In genomic region chr17:50055055-50055425, GRCh38 we compare ENCODE assay signal across 8 cellular contexts. TPM values are rescaled to one million over a fixed set of nuclear protein-coding genes. Genes with fewer than 3 reads are reported as not detected.
DNase-seq lines count a peak whose midpoint lies in the region; ATAC-seq, FAIRE-seq and TF ChIP-seq lines count a peak whose summit lies in the region.

No MANE protein-coding gene starts in this region.

- no peak for ATAC-seq in DND-41 (ENCODE audit: insufficient read depth, low read depth)
- no peak for ATAC-seq in activated T-cell treated with anti-CD3 and anti-CD28 coated beads, Interleukin-2, amount 50 U/mL, for 72 hours (replicated peaks in 1 of 2)
- ATAC-seq in pancreas: peak; percentile 66 to 80 (median 69)
- ATAC-seq in GM18907 (IDR thresholded peaks at IDR 0.05; ENCODE audit: unreplicated experiment): no peak

- H3K36me3 ChIP-seq in DND-41 (ENCODE audit: insufficient read depth, low read length): no peaks in the 10 kb centered on the region
- H3K36me3 ChIP-seq in pancreas: no peaks in the 10 kb centered on the region

- H3K36me3 Mint-ChIP-seq in activated T-cell treated with anti-CD3 and anti-CD28 coated beads, Interleukin-2, amount 50 U/mL, for 72 hours (ENCODE audit: insufficient read depth in 2 of 2): peaks cover 0 to 3% of the 10 kb centered on the region in 2 donors
- H3K36me3 Mint-ChIP-seq in glutamatergic neuron (ENCODE audit: unreplicated experiment): no peaks in the 10 kb centered on the region

- intact Hi-C loops in pancreas (cut with DNase I): no loop called here

- no peaks in the 10 kb centered on the region for H3K79me2 ChIP-seq in DND-41 (ENCODE audit: insufficient read depth, low read length)

- no peak for DNase-seq in DND-41
- DNase-seq in NCI-H2029 (lab: John Stamatoyannopoulos, UW): peak; percentile 94
- DNase-seq in activated T-cell treated with anti-CD3 and anti-CD28 coated beads, Interleukin-2, amount 50 U/mL, for 72 hours: no peak
- no peak for DNase-seq in glutamatergic neuron
- DNase-seq in pancreas: peak in 5 of 6 donors; percentile 78 to 87 (median 86)
- no peak for DNase-seq in AG20443 (ENCODE audit: low spot score)
- DNase-seq in T1000 (lab: John Stamatoyannopoulos, UW): no peak

- no peak for FAIRE-seq in pancreas (lab: Jason Lieb, UNC)

- H4K20me1 ChIP-seq in DND-41 (ENCODE audit: insufficient read depth, low read length): peaks cover 25% of the 10 kb centered on the region

- no peak overlapping the region for H3K9ac ChIP-seq in DND-41 (ENCODE audit: low read depth, low read length)

- WGBS in pancreas, 2 donors: 0 to 2% methylated on average over 14 of the region's 14 CpGs

- H3K4me1 ChIP-seq in DND-41 (ENCODE audit: insufficient read depth, low read length) (peaks cover 20% of the 10 kb centered on the region), pancreas (peaks cover 25 to 64% (median 30%) of the 10 kb centered on the region in 3 donors)

- H3K27me3 ChIP-seq in DND-41 (ENCODE audit: insufficient read depth, low read length, poor library complexity) (peaks cover 62% of the 10 kb centered on the region), pancreas (no peaks in the 10 kb centered on the region)

- TF ChIP-seq CTCF in DND-41 (IDR thresholded peaks at IDR 0.05; ENCODE audit: borderline replicate concordance, extremely low read depth, low read length, poor library complexity, severe bottlenecking): no peak
- TF ChIP-seq CTCF in glutamatergic neuron (IDR thresholded peaks at IDR 0.05; ENCODE audit: partially characterized antibody, unreplicated experiment): no peak
- TF ChIP-seq CTCF in pancreas (IDR thresholded peaks at IDR 0.05): no peak

- peaks cover 46% of the 10 kb centered on the region for H3K4me1 Mint-ChIP-seq in activated T-cell treated with anti-CD3 and anti-CD28 coated beads, Interleukin-2, amount 50 U/mL, for 72 hours (ENCODE audit: low read depth)
- H3K4me1 Mint-ChIP-seq in glutamatergic neuron (ENCODE audit: low read depth, unreplicated experiment): peaks cover 33% of the 10 kb centered on the region

- H3K9me3 ChIP-seq in DND-41 (ENCODE audit: insufficient read depth, low read length, severe bottlenecking) (no peaks in the 10 kb centered on the region), pancreas (no peaks in the 10 kb centered on the region)

- no peaks in the 10 kb centered on the region for H3K9me3 Mint-ChIP-seq in activated T-cell treated with anti-CD3 and anti-CD28 coated beads, Interleukin-2, amount 50 U/mL, for 72 hours
- H3K9me3 Mint-ChIP-seq in glutamatergic neuron (ENCODE audit: unreplicated experiment): peaks cover 5% of the 10 kb centered on the region

- no peaks in the 10 kb centered on the region for H3K27me3 Mint-ChIP-seq in activated T-cell treated with anti-CD3 and anti-CD28 coated beads, Interleukin-2, amount 50 U/mL, for 72 hours (ENCODE audit: low read depth)
- H3K27me3 Mint-ChIP-seq in glutamatergic neuron (ENCODE audit: unreplicated experiment): peaks cover 18% of the 10 kb centered on the region

- H3K4me2 ChIP-seq in DND-41 (ENCODE audit: insufficient read depth, low read length): peak overlapping the region; percentile 92

- no peak overlapping the region for H3K27ac ChIP-seq in DND-41 (ENCODE audit: low read length)
- peak overlapping the region; percentile 77 to 96 (median 86) for H3K27ac ChIP-seq in pancreas

- H3K4me3 ChIP-seq in DND-41 (ENCODE audit: low read depth in 1 of 2, low read length in 2 of 2): peak overlapping the region in 1 of 2 experiments; percentile 58; a peak in 1 of 4 replicates
- peak overlapping the region; percentile 75 to 86 (median 76) for H3K4me3 ChIP-seq in pancreas

- peak overlapping the region; percentile 96 to 98 for H3K4me3 Mint-ChIP-seq in activated T-cell treated with anti-CD3 and anti-CD28 coated beads, Interleukin-2, amount 50 U/mL, for 72 hours
- peak overlapping the region; percentile 88 for H3K4me3 Mint-ChIP-seq in glutamatergic neuron (ENCODE audit: unreplicated experiment)

- peak overlapping the region; percentile 78 for H3K27ac Mint-ChIP-seq in activated T-cell treated with anti-CD3 and anti-CD28 coated beads, Interleukin-2, amount 50 U/mL, for 72 hours
- H3K27ac Mint-ChIP-seq in glutamatergic neuron (ENCODE audit: unreplicated experiment): peak overlapping the region; percentile 78

- no peak overlapping the region for H2AFZ ChIP-seq in DND-41 (ENCODE audit: low read depth, low read length)

RNA-seq across cellular contexts. Expression of gene ITGA3, which starts 0.9 kb away (rescaled TPM):
- 10 to 100 TPM; 16.6 to 16.9 TPM for total RNA-seq in activated T-cell treated with anti-CD3 and anti-CD28 coated beads, Interleukin-2, amount 50 U/mL, for 72 hours
- total RNA-seq in glutamatergic neuron (ENCODE audit: unreplicated experiment) (13.2 TPM), pancreas (10 to 100 TPM; 16.8 to 61.2 (median 23.0) TPM)
- polyA plus RNA-seq in pancreas: 10 to 100 TPM; 28.3 to 35.2 TPM

RNA-seq across cellular contexts. Expression of gene PDK2, which starts 40.1 kb away (rescaled TPM):
- 10 to 100 TPM; 26.6 to 34.6 TPM for total RNA-seq in activated T-cell treated with anti-CD3 and anti-CD28 coated beads, Interleukin-2, amount 50 U/mL, for 72 hours
- total RNA-seq in glutamatergic neuron (ENCODE audit: unreplicated experiment): 36.9 TPM
- 10 to 100 TPM; 15.3 to 50.0 (median 36.2) TPM for total RNA-seq in pancreas
- polyA plus RNA-seq in pancreas: 10 to 100 TPM; 26.6 to 26.8 TPM

Comparison
In these comparisons a context has a peak if more than half of its experiments do, and no peak if none do; other contexts are left out.
1. ATAC-seq: peak in pancreas (4 of 4); none in DND-41 (single experiment), activated T-cell treated with anti-CD3 and anti-CD28 coated beads, Interleukin-2, amount 50 U/mL, for 72 hours (0 of 2) and GM18907 (single experiment).
2. DNase-seq: peak in NCI-H2029 (single experiment) and pancreas (5 of 6); none in DND-41 (single experiment), activated T-cell treated with anti-CD3 and anti-CD28 coated beads, Interleukin-2, amount 50 U/mL, for 72 hours (0 of 2), glutamatergic neuron (single experiment), AG20443 (single experiment) and T1000 (single experiment).